1 cellular context compared by ENCODE assay signal in the genomic region with DNA sequence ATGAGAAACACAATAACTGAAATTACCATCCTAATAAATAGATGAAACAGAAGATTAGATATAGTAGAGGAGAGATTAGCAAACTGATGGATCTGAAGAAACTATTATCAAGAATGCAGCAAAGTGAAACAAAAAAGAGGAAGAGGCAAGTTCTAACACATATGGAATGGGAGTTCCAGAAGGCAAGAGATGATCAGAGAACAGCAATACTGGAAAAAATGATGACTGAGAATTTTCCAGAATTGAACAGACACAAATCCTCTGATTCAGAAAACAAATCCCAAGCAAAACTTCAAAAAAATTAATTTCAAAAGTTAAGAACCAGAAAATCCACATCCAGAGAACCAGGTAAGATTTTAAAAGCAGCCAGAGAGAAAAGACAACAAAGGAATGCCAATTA.
TF ChIP-seq lines count a peak whose summit lies in the region.

No MANE protein-coding gene starts in this region.

TF ChIP-seq in GM12891, 5 proteins besides CTCF, POLR2A, EP300 and RAD21:
- TF ChIP-seq TAF1 (IDR thresholded peaks at IDR 0.05; ENCODE audit: low read depth, low read length), result no peak
- no peak for TF ChIP-seq SPI1 (IDR thresholded peaks at IDR 0.05; ENCODE audit: low read depth, low read length)
- no peak for TF ChIP-seq PAX5 (IDR thresholded peaks at IDR 0.05; ENCODE audit: insufficient read depth, low read length, severe bottlenecking)
- TF ChIP-seq POU2F2 (IDR thresholded peaks at IDR 0.05; ENCODE audit: low read depth, low read length), result no peak
- TF ChIP-seq POLR2AphosphoS5 (IDR thresholded peaks at IDR 0.05; ENCODE audit: low read depth, low read length), result no peak
